Comparison of ENCODE assay signal across 1 cellular context in genomic region chr12:5746917-5747316, GRCh38.
TF ChIP-seq lines count a peak whose summit lies in the region.

No MANE protein-coding gene starts in this region.

TF ChIP-seq in neural cell, 6 proteins besides CTCF, POLR2A, EP300 and RAD21 (continued from another document):
- TF ChIP-seq REST (IDR thresholded peaks at IDR 0.05; ENCODE audit: borderline replicate concordance) (no peak), POLR2AphosphoS5 (IDR thresholded peaks at IDR 0.05) (no peak), SMC3 (conservative IDR thresholded peaks at IDR 0.05; ENCODE audit: poor library complexity) (no peak), TAF1 (IDR thresholded peaks at IDR 0.05; ENCODE audit: low read depth) (no peak)
